9 cellular contexts compared by ENCODE assay signal in genomic region chr1:154940880-154941228, GRCh38. TPM values are rescaled to one million over a fixed set of nuclear protein-coding genes. Genes with fewer than 3 reads are reported as not detected.
DNase-seq lines count a peak whose midpoint lies in the region; ATAC-seq lines count a peak whose summit lies in the region.
"Had no signal": no experiment of that assay in that cellular context is flagged by ENCODE, and none has a peak within 500 bp of the region (broad histone marks: within the 10 kb centered on the region; RNA-seq: fewer than 3 reads in every experiment).

No MANE protein-coding gene starts in this region.

- CTCF ChIA-PET in activated CD4-positive, alpha-beta T cell treated with anti-CD3 and anti-CD28 coated beads, Interleukin-2, amount 10 ng/mL, durations not matched to agents 7 days and 5 days (lab: Charles Lee) = interaction anchor here (0.7 to 1.9 kb wide), 5 partner anchors 20 to 169 kb away, joined by 3 to 9 read pairs (median 3); partner anchors contain the start of gene PYGO2

- DNase-seq in activated CD4-positive, alpha-beta T cell treated with anti-CD3 and anti-CD28 coated beads, Interleukin-2, amount 10 ng/mL, durations not matched to agents 7 days and 5 days = no peak
- DNase-seq in activated CD4-positive, alpha-beta T cell treated with anti-CD3 and anti-CD28 coated beads for 1 hour = no peak
- DNase-seq in SK-N-MC (ENCODE audit: low read depth, low spot score) (no peak), AG20443 (ENCODE audit: low spot score) (no peak)
- no peak for DNase-seq in effector memory CD4-positive, alpha-beta T cell

- H3K4me3 Mint-ChIP-seq in activated CD4-positive, alpha-beta T cell treated with anti-CD3 and anti-CD28 coated beads, Interleukin-2, amount 10 ng/mL, durations not matched to agents 7 days and 5 days = no peak overlapping the region
- H3K4me3 Mint-ChIP-seq in stimulated activated naive CD8-positive, alpha-beta T cell treated with anti-CD3 and anti-CD28 coated beads, Interleukin-15, Interleukin-2, amounts not matched to agents 100 ng/mL and 50 ng/mL, for 24 hours = peak overlapping the region; percentile 27

- no peaks in the 10 kb centered on the region for H3K36me3 ChIP-seq in SK-N-MC (ENCODE audit: insufficient read depth, low read length)
- H3K36me3 ChIP-seq in effector memory CD4-positive, alpha-beta T cell (ENCODE audit: control insufficient read depth, insufficient read depth, low read length) = peaks cover 19% of the 10 kb centered on the region

- H3K4me1 ChIP-seq in effector memory CD4-positive, alpha-beta T cell (ENCODE audit: control insufficient read depth, insufficient read depth, low read length, poor library complexity, severe bottlenecking) = peaks cover 65% of the 10 kb centered on the region

- peak overlapping the region; percentile 34 for H3K9ac ChIP-seq in SK-N-MC (ENCODE audit: insufficient read length)

- H3K36me3 Mint-ChIP-seq in activated CD4-positive, alpha-beta T cell treated with anti-CD3 and anti-CD28 coated beads, Interleukin-2, amount 10 ng/mL, durations not matched to agents 7 days and 5 days (ENCODE audit: low read depth) = peaks cover 11% of the 10 kb centered on the region
- no peaks in the 10 kb centered on the region for H3K36me3 Mint-ChIP-seq in stimulated activated naive CD8-positive, alpha-beta T cell treated with anti-CD3 and anti-CD28 coated beads, Interleukin-15, Interleukin-2, amounts not matched to agents 100 ng/mL and 50 ng/mL, for 24 hours (ENCODE audit: low read depth)

- peak overlapping the region; percentile 90 for H3K27ac ChIP-seq in SK-N-MC
- peak overlapping the region; percentile 80 for H3K27ac ChIP-seq in effector memory CD4-positive, alpha-beta T cell (ENCODE audit: insufficient read depth, low read length, poor library complexity, severe bottlenecking)
- H3K27ac ChIP-seq: SJCRH30 had no signal

- no peaks in the 10 kb centered on the region for H3K27me3 ChIP-seq in effector memory CD4-positive, alpha-beta T cell (replicated peaks; ENCODE audit: control insufficient read depth, insufficient read depth, low read length, poor library complexity, severe bottlenecking)
- H3K27me3 ChIP-seq: SJCRH30 had no signal

- POLR2A ChIA-PET in activated CD4-positive, alpha-beta T cell treated with anti-CD3 and anti-CD28 coated beads, Interleukin-2, amount 10 ng/mL, durations not matched to agents 7 days and 5 days (lab: Charles Lee) = interaction anchor here (1.2 kb wide), 1 partner anchor 14 kb away, joined by 3 read pairs; no protein-coding TSS in a partner anchor

- no peaks in the 10 kb centered on the region for H3K9me3 ChIP-seq in SK-N-MC (ENCODE audit: low read depth, low read length)
- H3K9me3 ChIP-seq in effector memory CD4-positive, alpha-beta T cell (ENCODE audit: control insufficient read depth, low read length) = no peaks in the 10 kb centered on the region
- H3K9me3 ChIP-seq: SJCRH30 had no signal

- no peaks in the 10 kb centered on the region for H3K27me3 Mint-ChIP-seq in activated CD4-positive, alpha-beta T cell treated with anti-CD3 and anti-CD28 coated beads, Interleukin-2, amount 10 ng/mL, durations not matched to agents 7 days and 5 days
- H3K27me3 Mint-ChIP-seq in stimulated activated naive CD8-positive, alpha-beta T cell treated with anti-CD3 and anti-CD28 coated beads, Interleukin-15, Interleukin-2, amounts not matched to agents 100 ng/mL and 50 ng/mL, for 24 hours = no peaks in the 10 kb centered on the region

- H3K4me3 ChIP-seq in SK-N-MC = peak overlapping the region; percentile 64
- no peak overlapping the region for H3K4me3 ChIP-seq in effector memory CD4-positive, alpha-beta T cell (ENCODE audit: insufficient read depth, low read depth, low read length, poor library complexity, severe bottlenecking)
- H3K4me3 ChIP-seq: SJCRH30 had no signal

- ATAC-seq in HG03175 (IDR thresholded peaks at IDR 0.05; ENCODE audit: unreplicated experiment) = no peak
- ATAC-seq in HG02610 (IDR thresholded peaks at IDR 0.05; ENCODE audit: unreplicated experiment) = no peak

- H3K9me3 Mint-ChIP-seq in activated CD4-positive, alpha-beta T cell treated with anti-CD3 and anti-CD28 coated beads, Interleukin-2, amount 10 ng/mL, durations not matched to agents 7 days and 5 days = no peaks in the 10 kb centered on the region
- no peaks in the 10 kb centered on the region for H3K9me3 Mint-ChIP-seq in stimulated activated naive CD8-positive, alpha-beta T cell treated with anti-CD3 and anti-CD28 coated beads, Interleukin-15, Interleukin-2, amounts not matched to agents 100 ng/mL and 50 ng/mL, for 24 hours

- H3K27ac Mint-ChIP-seq in activated CD4-positive, alpha-beta T cell treated with anti-CD3 and anti-CD28 coated beads, Interleukin-2, amount 10 ng/mL, durations not matched to agents 7 days and 5 days = peak overlapping the region; percentile 76
- H3K27ac Mint-ChIP-seq in stimulated activated naive CD8-positive, alpha-beta T cell treated with anti-CD3 and anti-CD28 coated beads, Interleukin-15, Interleukin-2, amounts not matched to agents 100 ng/mL and 50 ng/mL, for 24 hours = peak overlapping the region; percentile 76

- H3K4me1 Mint-ChIP-seq in activated CD4-positive, alpha-beta T cell treated with anti-CD3 and anti-CD28 coated beads, Interleukin-2, amount 10 ng/mL, durations not matched to agents 7 days and 5 days = peaks cover 73% of the 10 kb centered on the region
- peaks cover 71% of the 10 kb centered on the region for H3K4me1 Mint-ChIP-seq in stimulated activated naive CD8-positive, alpha-beta T cell treated with anti-CD3 and anti-CD28 coated beads, Interleukin-15, Interleukin-2, amounts not matched to agents 100 ng/mL and 50 ng/mL, for 24 hours (ENCODE audit: low read depth)

RNA-seq across cellular contexts. Expression of gene PMVK, which starts 4.3 kb away (rescaled TPM):
- total RNA-seq in activated CD4-positive, alpha-beta T cell treated with anti-CD3 and anti-CD28 coated beads, Interleukin-2, amount 10 ng/mL, durations not matched to agents 7 days and 5 days = 10 to 100 TPM; 25.7 to 40.2 TPM

RNA-seq across cellular contexts. Expression of gene PBXIP1, which starts 15.0 kb away (rescaled TPM):
- 10 to 100 TPM; 74.6 to 92.0 TPM for total RNA-seq in activated CD4-positive, alpha-beta T cell treated with anti-CD3 and anti-CD28 coated beads, Interleukin-2, amount 10 ng/mL, durations not matched to agents 7 days and 5 days

RNA-seq across cellular contexts. Expression of gene PYGO2, which starts 20.7 kb away (rescaled TPM):
- total RNA-seq in activated CD4-positive, alpha-beta T cell treated with anti-CD3 and anti-CD28 coated beads, Interleukin-2, amount 10 ng/mL, durations not matched to agents 7 days and 5 days = 10 to 100 TPM; 50.0 to 50.2 TPM

RNA-seq across cellular contexts. Expression of gene SHC1, which starts 29.7 kb away (rescaled TPM):
- 100 to 1,000 TPM in 1 of 2 experiments, 10 to 100 TPM in 1; 75.1 to 104 TPM for total RNA-seq in activated CD4-positive, alpha-beta T cell treated with anti-CD3 and anti-CD28 coated beads, Interleukin-2, amount 10 ng/mL, durations not matched to agents 7 days and 5 days

RNA-seq across cellular contexts. Expression of gene CKS1B, which starts 33.6 kb away (rescaled TPM):
- 100 to 1,000 TPM; 147 to 157 TPM for total RNA-seq in activated CD4-positive, alpha-beta T cell treated with anti-CD3 and anti-CD28 coated beads, Interleukin-2, amount 10 ng/mL, durations not matched to agents 7 days and 5 days
